Comparison of ENCODE assay signal across 13 cellular contexts in genomic region chr1:101240041-101240430, GRCh38. TPM values are rescaled to one million over a fixed set of nuclear protein-coding genes. Genes with fewer than 3 reads are reported as not detected.
DNase-seq lines count a peak whose midpoint lies in the region; ATAC-seq and TF ChIP-seq lines count a peak whose summit lies in the region.
"Had no signal": no experiment of that assay in that cellular context is flagged by ENCODE, and none has a peak within 500 bp of the region (broad histone marks: within the 10 kb centered on the region; RNA-seq: fewer than 3 reads in every experiment).

No MANE protein-coding gene starts in this region.

- peaks cover 72% of the 10 kb centered on the region for H3K36me3 Mint-ChIP-seq in activated T-helper 2 cell treated with anti-CD3 and anti-CD28 coated beads, Interferon-gamma antibody, Interleukin-2, Interleukin-4, amounts not matched to agents 10 μg/mL and 5 μg/mL and 100 μg/mL, durations not matched to agents 14 hours and 24 hours and 36 hours (ENCODE audit: low read depth)

- intact Hi-C loops in activated T-helper 2 cell treated with anti-CD3 and anti-CD28 coated beads, Interferon-gamma antibody, Interleukin-2, Interleukin-4, amounts not matched to agents 10 μg/mL and 5 μg/mL and 100 μg/mL, durations not matched to agents 14 hours and 24 hours and 36 hours (cut with micrococcal nuclease), result no loop called here
- intact Hi-C loops in left lung (cut with DNase I), result no loop called here

- WGBS in neuronal stem cell (ENCODE audit: extremely low coverage in 2 of 2, insufficient read length in 2 of 2, insufficient replicate concordance in 1 of 2), 2 donors, result no CpG with 5 or more reads among the region's 10 CpGs

- H3K4me3 Mint-ChIP-seq in activated T-helper 2 cell treated with anti-CD3 and anti-CD28 coated beads, Interferon-gamma antibody, Interleukin-2, Interleukin-4, amounts not matched to agents 10 μg/mL and 5 μg/mL and 100 μg/mL, durations not matched to agents 14 hours and 24 hours and 36 hours (ENCODE audit: low read depth), result peak overlapping the region; percentile 99

- no peak overlapping the region for H4K91ac ChIP-seq in neuronal stem cell (ENCODE audit: low read depth, low read length, poor library complexity)

- H2BK120ac ChIP-seq in neuronal stem cell (ENCODE audit: low read depth, low read length), result no peak overlapping the region

- peaks cover 3% of the 10 kb centered on the region for H3K79me1 ChIP-seq in neuronal stem cell (ENCODE audit: low read depth, low read length)

- no peak overlapping the region for H2BK12ac ChIP-seq in neuronal stem cell (ENCODE audit: low read length)

- ATAC-seq in left lung (no peak), HG03139 (IDR thresholded peaks at IDR 0.05; ENCODE audit: unreplicated experiment) (no peak)

- H2BK15ac ChIP-seq in neuronal stem cell (ENCODE audit: low read length), result no peak overlapping the region

- H3K9me3 ChIP-seq in left lung, result no peaks in the 10 kb centered on the region
- H3K9me3 ChIP-seq in subcutaneous abdominal adipose tissue (ENCODE audit: control insufficient read depth in 5 of 5, low read length in 5 of 5), result no peaks in the 10 kb centered on the region
- peaks cover 0 to 7% of the 10 kb centered on the region in 2 donors for H3K9me3 ChIP-seq in neuronal stem cell (replicated peaks in 1 of 2; ENCODE audit: control insufficient read depth in 2 of 2, insufficient read depth in 1 of 2, low read depth in 1 of 2, low read length in 2 of 2)
- H3K9me3 ChIP-seq in BE2C, result no peaks in the 10 kb centered on the region

- H3K4me3 ChIP-seq in left lung (peak overlapping the region; percentile 48 to 64), subcutaneous abdominal adipose tissue (ENCODE audit: low read depth in 1 of 5, low read length in 5 of 5) (peak overlapping the region; percentile 33 to 84 (median 74)), neuronal stem cell (ENCODE audit: low read length in 2 of 2) (no peak overlapping the region), BE2C (ENCODE audit: low read depth, low read length) (no peak overlapping the region)

- no peak overlapping the region for H3K4me2 ChIP-seq in neuronal stem cell (ENCODE audit: insufficient read depth, low read length, poor library complexity, severe bottlenecking)

- H3K36me3 ChIP-seq in left lung (peaks cover 0 to 26% of the 10 kb centered on the region in 2 donors), subcutaneous abdominal adipose tissue (ENCODE audit: control insufficient read depth in 5 of 5, insufficient read depth in 5 of 5, low read length in 5 of 5) (peaks cover 4 to 24% (median 20%) of the 10 kb centered on the region in 5 donors), neuronal stem cell (replicated peaks in 1 of 2; ENCODE audit: control insufficient read depth in 2 of 2, insufficient read depth in 2 of 2, low read length in 2 of 2) (peaks cover 18 to 54% of the 10 kb centered on the region in 2 donors), BE2C (no peaks in the 10 kb centered on the region)

- H3K23ac ChIP-seq in neuronal stem cell (ENCODE audit: low read depth, low read length, poor library complexity), result no peak overlapping the region

- no peak overlapping the region for H2AK5ac ChIP-seq in neuronal stem cell (ENCODE audit: low read depth, low read length)

- no peak overlapping the region for H3K4ac ChIP-seq in neuronal stem cell (ENCODE audit: low read length)

- H3K9ac ChIP-seq in subcutaneous abdominal adipose tissue (ENCODE audit: low read length in 5 of 5) (peak overlapping the region in 1 of 5 donors; percentile 53), neuronal stem cell (ENCODE audit: low read depth, low read length, poor library complexity) (no peak overlapping the region)

- H3K18ac ChIP-seq in neuronal stem cell (ENCODE audit: low read length), result no peak overlapping the region

- H3K27ac ChIP-seq in left lung (peak overlapping the region; percentile 39 to 88), subcutaneous abdominal adipose tissue (ENCODE audit: low read depth, low read length) (peak overlapping the region; percentile 74), neuronal stem cell (replicated peaks; ENCODE audit: low read length) (no peak overlapping the region)

- H2BK5ac ChIP-seq in neuronal stem cell (ENCODE audit: low read length), result no peak overlapping the region

- H3K4me1 ChIP-seq in left lung (peaks cover 5 to 7% of the 10 kb centered on the region in 2 donors), subcutaneous abdominal adipose tissue (ENCODE audit: control insufficient read depth in 5 of 5, insufficient read depth in 5 of 5, low read length in 5 of 5) (peaks cover 2 to 45% (median 31%) of the 10 kb centered on the region in 5 donors), neuronal stem cell (ENCODE audit: control insufficient read depth in 2 of 2, insufficient read depth in 1 of 2, low read depth in 1 of 2, low read length in 2 of 2) (peaks cover 3 to 6% of the 10 kb centered on the region in 2 donors), BE2C (peaks cover 4% of the 10 kb centered on the region)

- no peaks in the 10 kb centered on the region for H3K27me3 Mint-ChIP-seq in activated T-helper 2 cell treated with anti-CD3 and anti-CD28 coated beads, Interferon-gamma antibody, Interleukin-2, Interleukin-4, amounts not matched to agents 10 μg/mL and 5 μg/mL and 100 μg/mL, durations not matched to agents 14 hours and 24 hours and 36 hours (ENCODE audit: low read depth)

- H2AFZ ChIP-seq in neuronal stem cell (ENCODE audit: low read length), result no peak overlapping the region

- no peak for TF ChIP-seq CTCF in left lung (IDR thresholded peaks at IDR 0.05)
- no peak for TF ChIP-seq CTCF in BE2C (IDR thresholded peaks at IDR 0.05; ENCODE audit: low read depth, low read length)

- H3K14ac ChIP-seq in neuronal stem cell (ENCODE audit: low read length), result no peak overlapping the region

- H3K27me3 ChIP-seq in left lung, result peaks cover 0 to 40% of the 10 kb centered on the region in 2 donors
- H3K27me3 ChIP-seq in subcutaneous abdominal adipose tissue (ENCODE audit: control insufficient read depth in 5 of 5, insufficient read depth in 4 of 5, low read length in 5 of 5), result no peaks in the 10 kb centered on the region
- H3K27me3 ChIP-seq in neuronal stem cell (ENCODE audit: control insufficient read depth in 3 of 3, insufficient read depth in 3 of 3, low read depth in 1 of 3, low read length in 3 of 3), result no peaks in the 10 kb centered on the region
- H3K27me3 ChIP-seq in BE2C, result no peaks in the 10 kb centered on the region

- H3K4me1 Mint-ChIP-seq in activated T-helper 2 cell treated with anti-CD3 and anti-CD28 coated beads, Interferon-gamma antibody, Interleukin-2, Interleukin-4, amounts not matched to agents 10 μg/mL and 5 μg/mL and 100 μg/mL, durations not matched to agents 14 hours and 24 hours and 36 hours (ENCODE audit: low read depth), result peaks cover 58% of the 10 kb centered on the region

- peak overlapping the region; percentile 96 for H3K27ac Mint-ChIP-seq in activated T-helper 2 cell treated with anti-CD3 and anti-CD28 coated beads, Interferon-gamma antibody, Interleukin-2, Interleukin-4, amounts not matched to agents 10 μg/mL and 5 μg/mL and 100 μg/mL, durations not matched to agents 14 hours and 24 hours and 36 hours

- H4K8ac ChIP-seq in neuronal stem cell (ENCODE audit: low read depth, low read length), result no peak overlapping the region

- DNase-seq in activated T-cell treated with anti-CD3 and anti-CD28 coated beads, Interleukin-2, amount 50 U/mL, for 1 hour, result peak; percentile 31
- DNase-seq in activated T-cell treated with anti-CD3 and anti-CD28 coated beads for 4 hours (no peak), left lung (no peak), neuronal stem cell (ENCODE audit: low spot score) (no peak), BE2C (no peak)
- DNase-seq in activated T-helper 2 cell treated with anti-CD3 and anti-CD28 coated beads, Interferon-gamma antibody, Interleukin-2, Interleukin-4, amounts not matched to agents 10 μg/mL and 5 μg/mL and 100 μg/mL, durations not matched to agents 14 hours and 24 hours and 36 hours (ENCODE audit: low spot score), result no peak
- DNase-seq: ACHN, aorta, NCI-H1092, NCI-H510A treated with DMSO at 0.1 percent for 48 hours had no signal

- H3K9me3 Mint-ChIP-seq in activated T-helper 2 cell treated with anti-CD3 and anti-CD28 coated beads, Interferon-gamma antibody, Interleukin-2, Interleukin-4, amounts not matched to agents 10 μg/mL and 5 μg/mL and 100 μg/mL, durations not matched to agents 14 hours and 24 hours and 36 hours, result no peaks in the 10 kb centered on the region

RNA-seq across cellular contexts. Expression of gene S1PR1, which starts 3.2 kb away (rescaled TPM):
- 71.0 and 73.0 TPM in 2 replicates for total RNA-seq in activated T-helper 2 cell treated with anti-CD3 and anti-CD28 coated beads, Interferon-gamma antibody, Interleukin-2, Interleukin-4, amounts not matched to agents 10 μg/mL and 5 μg/mL and 100 μg/mL, durations not matched to agents 14 hours and 24 hours and 36 hours
- total RNA-seq in left lung, result 10 to 100 TPM; 35.5 to 89.3 TPM
- 19.5 TPM for polyA plus RNA-seq in neuronal stem cell (2013, experiment 1 of 2)
- polyA plus RNA-seq in neuronal stem cell (2013, experiment 2 of 2), result 19.0 TPM
- 8.5 TPM for polyA plus RNA-seq in BE2C (2012; ENCODE audit: insufficient read depth, insufficient read length, low read depth)
- polyA plus RNA-seq: neural cell had no signal

Comparison
In these comparisons a context has a peak if more than half of its experiments do, and no peak if none do; other contexts are left out.
1. H3K4me3 ChIP-seq: peak in left lung (2 of 2) and subcutaneous abdominal adipose tissue (5 of 5); none in neuronal stem cell (0 of 2) and BE2C (single experiment).